In the genomic region with DNA sequence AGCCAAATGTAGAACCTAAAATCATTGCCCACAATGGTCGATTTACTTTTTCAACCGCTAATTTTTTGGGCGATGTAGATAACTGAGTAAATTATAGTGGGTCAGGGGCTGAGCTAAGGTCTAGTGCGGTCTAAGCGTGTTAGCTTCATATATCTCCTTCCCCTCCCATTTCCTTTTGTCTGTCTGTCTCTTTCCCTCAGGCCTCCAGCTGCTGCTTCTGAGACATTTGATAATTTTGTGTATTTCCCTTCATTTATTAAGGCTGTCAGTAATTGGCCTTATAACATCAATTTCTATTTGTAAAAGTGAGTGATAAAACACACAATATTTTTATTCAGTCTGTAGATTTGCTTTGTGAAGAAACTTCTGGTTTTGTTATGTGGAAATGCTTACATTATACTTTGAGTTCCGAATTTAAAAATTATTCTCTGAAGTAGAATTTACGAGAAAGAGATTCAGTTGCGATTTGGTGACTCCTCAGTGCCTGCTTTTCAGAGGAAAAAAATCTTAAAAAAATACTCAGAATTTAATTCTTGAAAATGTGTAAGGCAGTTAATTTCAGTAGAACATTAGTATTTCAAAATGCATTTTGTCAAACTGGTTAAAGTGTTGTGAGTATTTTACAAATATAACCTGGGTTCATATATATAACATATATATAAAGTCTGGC, we compare ENCODE assay signal across 8 cellular contexts. TPM values are rescaled to one million over a fixed set of nuclear protein-coding genes. Genes with fewer than 3 reads are reported as not detected.
DNase-seq lines count a peak whose midpoint lies in the region; ATAC-seq, FAIRE-seq and TF ChIP-seq lines count a peak whose summit lies in the region.

No MANE protein-coding gene starts in this region.

- ATAC-seq in pancreas (no peak), GM21515 (IDR thresholded peaks at IDR 0.05; ENCODE audit: unreplicated experiment) (no peak), GM21619 (IDR thresholded peaks at IDR 0.05; ENCODE audit: unreplicated experiment) (no peak), GM19463 (IDR thresholded peaks at IDR 0.05; ENCODE audit: unreplicated experiment) (no peak), GM18861 (IDR thresholded peaks at IDR 0.05; ENCODE audit: unreplicated experiment) (no peak)

- no peak for TF ChIP-seq CTCF in dorsolateral prefrontal cortex (IDR thresholded peaks at IDR 0.05 in 54 of 56, conservative IDR thresholded peaks at IDR 0.05 in 2 of 56; ENCODE audit: low read depth in 1 of 56, partially characterized antibody in 56 of 56)
- TF ChIP-seq CTCF in pancreas (IDR thresholded peaks at IDR 0.05), result no peak

- WGBS in pancreas, 2 donors, result 30 to 33% methylated on average over 8 of the region's 8 CpGs

- H3K4me1 ChIP-seq in pancreas, result peaks cover 0 to 21% (median 11%) of the 10 kb centered on the region in 3 donors

- no peaks in the 10 kb centered on the region for H3K9me3 ChIP-seq in pancreas

- DNase-seq in NCI-H748 treated with DMSO at 0.1 percent for 48 hours (lab: John Stamatoyannopoulos, UW), result peak; percentile 65
- DNase-seq in dorsolateral prefrontal cortex, result no peak
- no peak for DNase-seq in pancreas

- H3K27me3 ChIP-seq in dorsolateral prefrontal cortex (no peaks in the 10 kb centered on the region), pancreas (no peaks in the 10 kb centered on the region)

- no peaks in the 10 kb centered on the region for H3K36me3 ChIP-seq in pancreas

- H3K4me3 ChIP-seq in GM08714 (ENCODE audit: low read length) (peak overlapping the region; percentile 84), dorsolateral prefrontal cortex (peak overlapping the region; percentile 68 to 99 (median 92)), pancreas (peak overlapping the region in 3 of 4 donors; percentile 84 to 93 (median 87))

- no peak for FAIRE-seq in pancreas (lab: Jason Lieb, UNC)

- intact Hi-C loops in dorsolateral prefrontal cortex (cut with DNase I), result loop anchor here (5.0 kb wide), 2 partner anchors 38 to 447 kb away; partner anchors contain the start of gene SMIM13 (in 1 of the 2)
- intact Hi-C loops in pancreas (cut with DNase I), result no loop called here

- H3K27ac ChIP-seq in dorsolateral prefrontal cortex (peak overlapping the region in 53 of 59 donors; percentile 8 to 97 (median 90)), pancreas (no peak overlapping the region)

RNA-seq across cellular contexts. Expression of gene TMEM170B, which starts 1.4 kb away (rescaled TPM):
- total RNA-seq in dorsolateral prefrontal cortex (10 to 100 TPM; 19.1 to 53.1 (median 33.6) TPM), pancreas (1 to 10 TPM in 4 of 6 donors, under 1 TPM in 2; 0.85 to 2.3 (median 1.6) TPM)
- 1 to 10 TPM in 1 of 2 donors, under 1 TPM in 1; 0.49 to 1.5 TPM for polyA plus RNA-seq in pancreas

Comparison
In these comparisons a context has a peak if more than half of its experiments do, and no peak if none do; other contexts are left out.
1. H3K27ac ChIP-seq: peak in dorsolateral prefrontal cortex (53 of 59); none in pancreas (0 of 4).
2. RNA of gene TMEM170B, which starts 1.4 kb away (total RNA-seq): 19.1 to 53.1 TPM in dorsolateral prefrontal cortex; 0.85 to 2.3 TPM in pancreas; every median in the first group is over 4 times any median in the second.
3. intact Hi-C loops: an anchor here in dorsolateral prefrontal cortex (5.0 kb wide); none called in pancreas.
4. Peak in every context shown above with its lines, with median percentiles within 50 percentile points of each other: H3K4me3 ChIP-seq.